Comparison of ENCODE assay signal across 8 cellular contexts in the genomic region with DNA sequence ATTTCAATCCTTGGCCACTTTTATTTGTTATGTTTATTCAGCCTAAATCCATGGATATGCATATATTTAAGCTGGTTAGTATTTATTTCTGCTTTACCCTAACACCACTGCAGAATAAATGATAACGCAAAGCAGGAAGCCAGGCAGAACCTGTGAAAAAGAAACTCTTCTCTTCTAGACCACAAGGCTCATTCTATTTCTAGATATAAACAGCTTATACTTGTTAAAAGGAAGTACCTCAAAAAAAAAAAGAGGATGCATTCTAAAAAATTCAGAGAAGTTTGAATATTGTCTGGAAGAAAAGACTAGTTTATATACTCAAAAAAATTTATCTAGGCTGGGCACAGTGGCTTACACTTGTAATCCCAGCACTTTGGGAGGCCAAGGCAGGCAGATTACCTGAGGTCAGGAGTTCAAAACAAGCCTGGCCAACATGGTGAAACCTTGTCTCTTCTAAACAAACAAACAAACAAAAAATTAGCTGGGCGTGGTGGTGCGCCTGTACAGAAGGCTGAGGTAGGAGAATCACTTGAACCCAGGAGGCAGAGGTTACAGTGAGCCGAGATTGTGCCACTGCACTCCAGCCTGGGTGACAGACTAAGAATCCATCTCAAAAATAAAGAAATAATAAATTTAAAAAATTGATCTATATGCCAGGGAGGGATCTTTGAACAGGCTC. TPM values are rescaled to one million over a fixed set of nuclear protein-coding genes. Genes with fewer than 3 reads are reported as not detected.
A peak's percentile ranks its signal among the peaks of the same experiment; 100 is the strongest.
DNase-seq lines count a peak whose midpoint lies in the region; ATAC-seq lines count a peak whose summit lies in the region.
"Had no signal": no experiment of that assay in that cellular context is flagged by ENCODE, and none has a peak within 500 bp of the region (broad histone marks: within the 10 kb centered on the region; RNA-seq: fewer than 3 reads in every experiment).

No MANE protein-coding gene starts in this region.

- peak overlapping the region; percentile 55 to 85 (median 77) for H3K4me3 Mint-ChIP-seq in naive thymus-derived CD8-positive, alpha-beta T cell

- H3K4me1 Mint-ChIP-seq in naive thymus-derived CD8-positive, alpha-beta T cell, result peaks cover 19 to 59% (median 41%) of the 10 kb centered on the region in 4 donors

- POLR2A ChIA-PET in naive thymus-derived CD8-positive, alpha-beta T cell (lab: Charles Lee), result interaction anchor here (0.7 to 1.6 kb wide), 2 partner anchors 56 to 213 kb away, joined by 3 to 14 read pairs; partner anchors contain the start of genes GALNT4 and POC1B

- H3K36me3 Mint-ChIP-seq in naive thymus-derived CD8-positive, alpha-beta T cell, result peaks cover 0 to 2% (median 0%) of the 10 kb centered on the region in 3 donors

- H3K27ac Mint-ChIP-seq in naive thymus-derived CD8-positive, alpha-beta T cell, result peak overlapping the region; percentile 78 to 95 (median 89)

- DNase-seq in MV-4-11 (lab: John Stamatoyannopoulos, UW) (peak; percentile 62), RKO (ENCODE audit: low spot score) (no peak), GM19240 (ENCODE audit: insufficient read length, low spot score) (no peak)
- peak in 3 of 10 donors; percentile 25 to 47 (median 37) for DNase-seq in naive thymus-derived CD8-positive, alpha-beta T cell
- DNase-seq: head of caudate nucleus had no signal

- peak; percentile 76 for ATAC-seq in GM18873 (IDR thresholded peaks at IDR 0.05; ENCODE audit: low FRiP score, unreplicated experiment)
- peak; percentile 70 for ATAC-seq in HG02610 (IDR thresholded peaks at IDR 0.05; ENCODE audit: unreplicated experiment)
- peak; percentile 78 to 87 for ATAC-seq in naive thymus-derived CD8-positive, alpha-beta T cell
- no peak for ATAC-seq in esophagus mucosa

- no peaks in the 10 kb centered on the region for H3K27me3 Mint-ChIP-seq in naive thymus-derived CD8-positive, alpha-beta T cell

- no peaks in the 10 kb centered on the region for H3K9me3 Mint-ChIP-seq in naive thymus-derived CD8-positive, alpha-beta T cell

RNA-seq across cellular contexts. Expression of gene GALNT4, which starts 55.8 kb away (rescaled TPM):
- 1 to 10 TPM; 7.3 to 7.7 TPM for total RNA-seq in naive thymus-derived CD8-positive, alpha-beta T cell
- polyA plus RNA-seq in naive thymus-derived CD8-positive, alpha-beta T cell, result 1 to 10 TPM; 2.0 to 2.6 (median 2.4) TPM
- 4.3 TPM for total RNA-seq in esophagus mucosa

RNA-seq across cellular contexts. Expression of gene POC1B, which starts 57.1 kb away (rescaled TPM):
- total RNA-seq in naive thymus-derived CD8-positive, alpha-beta T cell, result 10 to 100 TPM; 23.2 to 29.3 TPM
- 10 to 100 TPM; 22.1 to 33.0 (median 29.0) TPM for polyA plus RNA-seq in naive thymus-derived CD8-positive, alpha-beta T cell
- total RNA-seq in esophagus mucosa, result 6.8 TPM
